22 cellular contexts compared by ENCODE assay signal in the genomic region with DNA sequence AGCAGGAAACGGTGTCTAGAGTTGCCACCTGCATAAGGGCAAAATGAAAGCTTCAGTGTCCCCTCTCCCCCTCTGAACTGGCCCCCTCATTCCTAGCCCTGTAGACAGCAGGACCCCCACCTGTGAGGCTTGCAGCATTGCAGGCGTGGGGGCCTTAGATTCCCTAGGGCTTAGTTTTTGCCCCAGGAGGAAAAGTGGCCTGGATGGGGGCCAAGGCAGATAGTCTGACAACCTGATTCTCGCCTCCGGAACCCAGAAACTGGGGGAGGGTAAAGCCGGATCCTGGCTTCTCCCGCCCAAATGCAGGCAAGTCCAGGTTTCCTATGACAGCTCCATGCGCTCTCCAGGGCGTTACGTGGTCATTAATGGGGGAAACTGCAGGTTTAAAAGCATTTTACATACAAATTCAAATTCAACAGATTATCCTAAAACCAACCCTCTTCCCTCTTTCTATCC. TPM values are rescaled to one million over a fixed set of nuclear protein-coding genes. Genes with fewer than 3 reads are reported as not detected.
DNase-seq lines count a peak whose midpoint lies in the region; ATAC-seq, FAIRE-seq and TF ChIP-seq lines count a peak whose summit lies in the region.
"Had no signal": no experiment of that assay in that cellular context is flagged by ENCODE, and none has a peak within 500 bp of the region (broad histone marks: within the 10 kb centered on the region; RNA-seq: fewer than 3 reads in every experiment).

No MANE protein-coding gene starts in this region.

- H3K9me3 Mint-ChIP-seq in GM23338: peaks cover 4% of the 10 kb centered on the region; the same call in 2 of the 3 replicates

- in situ Hi-C loops in GM13976 (cut with MboI; ENCODE audit: low sequenced_read_pairs, unreplicated experiment): no loop called here

- intact Hi-C loops in kidney (cut with DNase I): no loop called here

- no peak for FAIRE-seq in kidney (lab: Jason Lieb, UNC)
- FAIRE-seq: H54 had no signal

- peaks cover 79% of the 10 kb centered on the region for H4K20me1 ChIP-seq in GM23338 (replicated peaks; ENCODE audit: insufficient read depth)
- H4K20me1 ChIP-seq in smooth muscle cell (ENCODE audit: low read depth): peaks cover 32% of the 10 kb centered on the region

- H3K4me1 ChIP-seq in GM23338 (ENCODE audit: insufficient read depth): peaks cover 42% of the 10 kb centered on the region
- peaks cover 18% of the 10 kb centered on the region for H3K4me1 ChIP-seq in RWPE2 (ENCODE audit: insufficient read depth, poor library complexity, severe bottlenecking)
- peaks cover 12% of the 10 kb centered on the region in 2 donors for H3K4me1 ChIP-seq in kidney (ENCODE audit: control insufficient read depth in 1 of 2, insufficient read depth in 1 of 2, low read depth in 1 of 2, low read length in 2 of 2)
- H3K4me1 ChIP-seq in smooth muscle cell (ENCODE audit: low read depth): peaks cover 4% of the 10 kb centered on the region
- peaks cover 0 to 34% (median 8%) of the 10 kb centered on the region in 3 donors for H3K4me1 ChIP-seq in gastroesophageal sphincter

- no peaks in the 10 kb centered on the region for H3K9me2 ChIP-seq in GM23338 (ENCODE audit: insufficient read depth)

- H3K27me3 ChIP-seq in GM23338 (ENCODE audit: insufficient read depth) (peaks cover 100% of the 10 kb centered on the region), RWPE2 (ENCODE audit: insufficient read depth, poor library complexity, severe bottlenecking) (no peaks in the 10 kb centered on the region), smooth muscle cell (ENCODE audit: low read depth) (peaks cover 7% of the 10 kb centered on the region), gastroesophageal sphincter (peaks cover 100% of the 10 kb centered on the region)

- TF ChIP-seq CTCF in GM23338 (conservative IDR thresholded peaks at IDR 0.05; ENCODE audit: low read depth in 2 of 2) (no peak), RWPE2 (IDR thresholded peaks at IDR 0.05; ENCODE audit: poor library complexity, severe bottlenecking) (no peak), kidney (IDR thresholded peaks at IDR 0.05; ENCODE audit: borderline replicate concordance, extremely low read depth, insufficient read depth) (no peak), smooth muscle cell (IDR thresholded peaks at IDR 0.05; ENCODE audit: borderline replicate concordance, insufficient read depth, poor library complexity, severe bottlenecking) (no peak), coronary artery (IDR thresholded peaks at IDR 0.05) (no peak), gastroesophageal sphincter (IDR thresholded peaks at IDR 0.05) (no peak), GM13976 (IDR thresholded peaks at IDR 0.05; ENCODE audit: borderline replicate concordance, control extremely low read depth, extremely low read depth, insufficient read depth, missing control alignments) (no peak)

- no peaks in the 10 kb centered on the region for H3K36me3 Mint-ChIP-seq in GM23338 (ENCODE audit: low read depth)

- no peaks in the 10 kb centered on the region for H3K79me2 ChIP-seq in GM23338 (replicated peaks; ENCODE audit: insufficient read depth)
- H3K79me2 ChIP-seq in smooth muscle cell (ENCODE audit: low read depth): peaks cover 78% of the 10 kb centered on the region

- peaks cover 66% of the 10 kb centered on the region for H3F3A ChIP-seq in GM23338 (replicated peaks; ENCODE audit: low read depth)
- peaks cover 21% of the 10 kb centered on the region for H3F3A ChIP-seq in smooth muscle cell (ENCODE audit: low read depth)

- TF ChIP-seq POLR2A in gastroesophageal sphincter (IDR thresholded peaks at IDR 0.05): no peak

- peaks cover 100% of the 10 kb centered on the region for H3K27me3 Mint-ChIP-seq in GM23338 (ENCODE audit: insufficient read depth, low read depth, poor library complexity)

- no peak overlapping the region for H3K4me3 ChIP-seq in GM23338
- no peak overlapping the region for H3K4me3 ChIP-seq in RWPE2 (ENCODE audit: severe bottlenecking)
- peak overlapping the region; percentile 72 to 94 for H3K4me3 ChIP-seq in kidney (ENCODE audit: low read length in 2 of 2)
- H3K4me3 ChIP-seq in smooth muscle cell: peak overlapping the region; percentile 66
- no peak overlapping the region for H3K4me3 ChIP-seq in coronary artery
- H3K4me3 ChIP-seq in gastroesophageal sphincter: no peak overlapping the region
- H3K4me3 ChIP-seq: right atrium auricular region had no signal

- H3K4me3 Mint-ChIP-seq in GM23338: no peak overlapping the region

- no peaks in the 10 kb centered on the region for H3K9me3 ChIP-seq in RWPE2 (ENCODE audit: severe bottlenecking)
- H3K9me3 ChIP-seq in kidney (ENCODE audit: control insufficient read depth in 1 of 2, low read length in 2 of 2): no peaks in the 10 kb centered on the region
- no peaks in the 10 kb centered on the region for H3K9me3 ChIP-seq in smooth muscle cell (replicated peaks; ENCODE audit: low read depth)
- no peaks in the 10 kb centered on the region for H3K9me3 ChIP-seq in gastroesophageal sphincter
- H3K9me3 ChIP-seq: tibial artery had no signal

- H3K9ac ChIP-seq in kidney (ENCODE audit: low read length in 2 of 2): peak overlapping the region; percentile 11 to 79
- no peak overlapping the region for H3K9ac ChIP-seq in smooth muscle cell (ENCODE audit: low read depth)

- H3K4me2 ChIP-seq in GM23338 (no peak overlapping the region), smooth muscle cell (peak overlapping the region; percentile 98)

- H2AFZ ChIP-seq in GM23338: no peak overlapping the region
- peak overlapping the region; percentile 70 for H2AFZ ChIP-seq in smooth muscle cell (ENCODE audit: low read depth)

- peak; percentile 59 for DNase-seq in GM23338 (ENCODE audit: low spot score)
- DNase-seq in RWPE2 (ENCODE audit: low spot score): no peak
- DNase-seq in kidney: no peak
- no peak for DNase-seq in smooth muscle cell (lab: John Stamatoyannopoulos, UW; ENCODE audit: unreplicated experiment)
- no peak for DNase-seq in coronary artery (ENCODE audit: low spot score)
- DNase-seq in NK-92 treated with Interleukin-12 subunit alpha and Interleukin-12 subunit beta, amount 100 ng/mL, for 24 hours (lab: John Stamatoyannopoulos, UW): no peak
- no peak for DNase-seq in GM13976 (ENCODE audit: low spot score)
- DNase-seq: amygdala; DMS53; Karpas-422; NCI-H1694; NCI-H446 treated with DMSO at 0.1 percent for 48 hours; stimulated activated CD4-positive, alpha-beta T cell treated with anti-CD3 and anti-CD28 coated beads, Interleukin-2, amount 100 ng/mL, for 48 hours; SW 1271; tibial artery had no signal

- TF ChIP-seq EP300 in gastroesophageal sphincter (IDR thresholded peaks at IDR 0.05): no peak

- peaks cover 11% of the 10 kb centered on the region; the same call in 2 of the 3 replicates for H3K4me1 Mint-ChIP-seq in GM23338

- H3K36me3 ChIP-seq in GM23338 (ENCODE audit: insufficient read depth): no peaks in the 10 kb centered on the region; the same call in 1 of the 2 replicates
- H3K36me3 ChIP-seq in RWPE2 (ENCODE audit: low read depth): no peaks in the 10 kb centered on the region
- no peaks in the 10 kb centered on the region for H3K36me3 ChIP-seq in kidney (ENCODE audit: control insufficient read depth in 1 of 2, insufficient read depth in 2 of 2, low read length in 2 of 2)
- H3K36me3 ChIP-seq in smooth muscle cell (ENCODE audit: low read depth): no peaks in the 10 kb centered on the region
- no peaks in the 10 kb centered on the region for H3K36me3 ChIP-seq in gastroesophageal sphincter
- H3K36me3 ChIP-seq: right atrium auricular region, tibial artery had no signal

- ATAC-seq in GM23338 (no peak), RWPE2 (ENCODE audit: low read depth) (no peak), gastroesophageal sphincter (no peak)

- H3K27ac Mint-ChIP-seq in GM23338: no peak overlapping the region

- H3K27ac ChIP-seq in GM23338 (ENCODE audit: low read depth) (no peak overlapping the region), RWPE2 (ENCODE audit: poor library complexity, severe bottlenecking) (peak overlapping the region; percentile 86), kidney (ENCODE audit: low read depth in 2 of 2, low read length in 2 of 2) (peak overlapping the region; percentile 90 to 94), smooth muscle cell (ENCODE audit: low read depth) (peak overlapping the region; percentile 54), coronary artery (no peak overlapping the region), gastroesophageal sphincter (no peak overlapping the region)
- H3K27ac ChIP-seq: right atrium auricular region, tibial artery, VCaP had no signal

- 27% methylated on average over 9 of the region's 9 CpGs for WGBS in smooth muscle cell (ENCODE audit: low lambda C conversion rate)
- WGBS in gastroesophageal sphincter (ENCODE audit: low coverage in 1 of 2), 2 donors: 19 to 32% methylated on average over 8 of the region's 9 CpGs

RNA-seq across cellular contexts. Expression of a gene that starts 0.7 kb away (rescaled TPM):
- not detected in 2 replicates for total RNA-seq in GM23338 (2014; rRNA removed; shearing (Covaris generic))
- polyA plus RNA-seq in GM23338 (2016; fragmentation: Nextera tagmentation; extraction: Ambion mirVana) (not detected in 2 replicates), kidney (ENCODE audit: insufficient read depth, low read depth, low replicate concordance) (44.0 TPM), smooth muscle cell (9.3 and 10.3 TPM in 2 replicates)
- total RNA-seq in kidney (90.2 TPM), smooth muscle cell (6.3 and 7.2 TPM in 2 replicates), gastroesophageal sphincter (10 to 100 TPM in 1 of 4 donors, 1 to 10 TPM in 3; 4.9 to 40.1 (median 5.1) TPM)
- polyA plus RNA-seq: BJ, neural cell had no signal

RNA-seq across cellular contexts. Expression of a gene that starts 5.4 kb away (rescaled TPM):
- total RNA-seq in GM23338 (2014; rRNA removed; shearing (Covaris generic)): not detected in 2 replicates
- polyA plus RNA-seq in GM23338 (2016; fragmentation: Nextera tagmentation; extraction: Ambion mirVana) (not detected in 2 replicates), kidney (ENCODE audit: insufficient read depth, low read depth, low replicate concordance) (49.6 TPM), smooth muscle cell (29.7 and 33.4 TPM in 2 replicates)
- total RNA-seq in kidney (45.4 TPM), smooth muscle cell (13.7 and 16.1 TPM in 2 replicates), gastroesophageal sphincter (1 to 10 TPM in 3 of 4 donors, under 1 TPM in 1; 0.78 to 8.9 (median 3.0) TPM)
- polyA plus RNA-seq: BJ, neural cell had no signal

RNA-seq across cellular contexts. Expression of a gene that starts 9.7 kb away (rescaled TPM):
- total RNA-seq in GM23338 (2014; rRNA removed; shearing (Covaris generic)): not detected in 2 replicates
- polyA plus RNA-seq in GM23338 (2016; fragmentation: Nextera tagmentation; extraction: Ambion mirVana) (not detected in 2 replicates), kidney (ENCODE audit: insufficient read depth, low read depth, low replicate concordance) (19.3 TPM), smooth muscle cell (0.15 and 0.94 TPM in 2 replicates)
- total RNA-seq in kidney (48.7 TPM), smooth muscle cell (2.0 and 3.8 TPM in 2 replicates), gastroesophageal sphincter (1 to 10 TPM in 1 of 4 donors, under 1 TPM in 1, not detected in 2; 0.27 to 3.9 TPM)
- total RNA-seq: liver, right atrium auricular region had no signal
- polyA plus RNA-seq: BJ, liver, neural cell had no signal

RNA-seq across cellular contexts. Expression of a gene that starts 11.9 kb away (rescaled TPM):
- not detected in 2 replicates for total RNA-seq in GM23338 (2014; rRNA removed; shearing (Covaris generic))
- polyA plus RNA-seq in GM23338 (2016; fragmentation: Nextera tagmentation; extraction: Ambion mirVana) (not detected in 2 replicates), kidney (ENCODE audit: insufficient read depth, low read depth, low replicate concordance) (12.3 TPM), smooth muscle cell (1.4 and 1.8 TPM in 2 replicates)
- total RNA-seq in kidney (27.0 TPM), smooth muscle cell (0.49 and 0.94 TPM in 2 replicates), gastroesophageal sphincter (1 to 10 TPM in 3 of 4 donors, under 1 TPM in 1; 0.27 to 2.7 (median 1.4) TPM)
- total RNA-seq: right atrium auricular region had no signal
- polyA plus RNA-seq: BJ, neural cell had no signal

RNA-seq across cellular contexts. Expression of a gene that starts 15.4 kb away (rescaled TPM):
- total RNA-seq in GM23338 (2014; rRNA removed; shearing (Covaris generic)): 0.17 TPM in 1 of 2 replicates, not detected in the other
- not detected in 2 replicates for polyA plus RNA-seq in GM23338 (2016; fragmentation: Nextera tagmentation; extraction: Ambion mirVana)
- total RNA-seq in kidney: 99.0 TPM
- 12.1 TPM for polyA plus RNA-seq in kidney (ENCODE audit: insufficient read depth, low read depth, low replicate concordance)
- total RNA-seq in smooth muscle cell: 5.1 and 9.1 TPM in 2 replicates
- 2.8 and 4.4 TPM in 2 replicates for polyA plus RNA-seq in smooth muscle cell
- total RNA-seq in gastroesophageal sphincter: 10 to 100 TPM; 11.4 to 48.7 (median 24.2) TPM
- polyA plus RNA-seq: BJ, neural cell had no signal

Comparison
In these comparisons a context has a peak if more than half of its experiments do, and no peak if none do; other contexts are left out.
1. H3K27ac ChIP-seq: peak in RWPE2 (single experiment), kidney (2 of 2) and smooth muscle cell (single experiment); none in GM23338 (single experiment), coronary artery (0 of 2) and gastroesophageal sphincter (0 of 4).
2. H3K4me3 ChIP-seq: peak in kidney (2 of 2) and smooth muscle cell (single experiment); none in GM23338 (single experiment), RWPE2 (single experiment), coronary artery (single experiment) and gastroesophageal sphincter (0 of 2).
3. RNA of a gene that starts 9.7 kb away (total RNA-seq): 48.7 TPM in kidney (single experiment); 2.0 to 3.8 TPM in smooth muscle cell, 0.27 to 3.9 TPM in gastroesophageal sphincter and not detected in GM23338; every median in the first group is over 10 times any median in the second.